8 cellular contexts compared by ENCODE assay signal in the genomic region with DNA sequence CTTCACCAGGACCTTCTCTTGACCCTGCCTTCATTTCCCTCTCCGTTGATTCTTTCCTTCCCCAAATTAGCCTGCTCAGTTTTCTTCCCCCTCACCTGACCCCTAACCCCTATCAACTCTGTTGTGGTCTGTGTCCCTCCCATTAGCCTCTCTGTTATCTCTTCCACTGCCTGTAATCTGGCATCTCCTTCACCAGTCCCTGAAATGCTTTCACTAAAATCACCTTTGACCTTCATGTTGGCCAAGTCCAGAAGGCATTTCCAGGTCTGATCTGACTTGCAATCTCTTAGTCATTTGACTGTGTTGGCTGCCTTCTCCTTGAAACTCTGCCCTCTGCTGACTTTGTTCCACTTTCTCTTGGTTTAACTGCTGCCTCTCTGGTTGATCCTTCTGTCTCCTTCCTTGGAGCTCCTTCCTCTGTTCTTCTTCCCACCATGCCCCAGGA. TPM values are rescaled to one million over a fixed set of nuclear protein-coding genes. Genes with fewer than 3 reads are reported as not detected.
DNase-seq lines count a peak whose midpoint lies in the region; ATAC-seq and TF ChIP-seq lines count a peak whose summit lies in the region.

No MANE protein-coding gene starts in this region.

- H3K4me1 ChIP-seq in ACC112 (ENCODE audit: control insufficient read depth, insufficient read depth, low read length, unreplicated experiment) (peaks cover 19% of the 10 kb centered on the region), OCI-LY3 (ENCODE audit: low read length) (peaks cover 19% of the 10 kb centered on the region), liver (ENCODE audit: control insufficient read depth in 4 of 4, insufficient read depth in 4 of 4, low read length in 3 of 4) (peaks cover 10 to 25% (median 19%) of the 10 kb centered on the region in 4 donors), transverse colon (peaks cover 11 to 31% (median 27%) of the 10 kb centered on the region in 4 donors)

- H3K27me3 ChIP-seq in ACC112 (ENCODE audit: insufficient read depth, low read length): no peaks in the 10 kb centered on the region
- no peaks in the 10 kb centered on the region for H3K27me3 ChIP-seq in OCI-LY3 (ENCODE audit: low read depth, low read length)
- no peaks in the 10 kb centered on the region for H3K27me3 ChIP-seq in liver (ENCODE audit: control insufficient read depth in 4 of 4, insufficient read depth in 4 of 4, low read length in 3 of 4)
- H3K27me3 ChIP-seq in transverse colon: no peaks in the 10 kb centered on the region

- TF ChIP-seq RAD21 in liver (IDR thresholded peaks at IDR 0.05): peak; percentile 60 to 68

- H3K4me3 ChIP-seq in ACC112 (ENCODE audit: low read depth, low read length) (peak overlapping the region; percentile 69), OCI-LY3 (ENCODE audit: low read length) (peak overlapping the region; percentile 80), cardiac fibroblast (replicated peaks in 1 of 2; ENCODE audit: low read depth in 2 of 2, low read length in 2 of 2) (no peak overlapping the region), liver (ENCODE audit: low read depth in 1 of 3, low read length in 3 of 3) (no peak overlapping the region), transverse colon (peak overlapping the region in 2 of 4 donors; percentile 24 to 51)

- no peaks in the 10 kb centered on the region for H3K9me3 ChIP-seq in OCI-LY3 (ENCODE audit: insufficient read depth, low read length)
- no peaks in the 10 kb centered on the region for H3K9me3 ChIP-seq in liver (ENCODE audit: control insufficient read depth in 4 of 4, low read length in 3 of 4)
- no peaks in the 10 kb centered on the region for H3K9me3 ChIP-seq in transverse colon

- H3K36me3 ChIP-seq in ACC112 (ENCODE audit: insufficient read depth, low read length): no peaks in the 10 kb centered on the region
- peaks cover 3% of the 10 kb centered on the region for H3K36me3 ChIP-seq in OCI-LY3 (replicated peaks; ENCODE audit: low read depth, low read length)
- H3K36me3 ChIP-seq in liver (ENCODE audit: control insufficient read depth in 4 of 4, insufficient read depth in 3 of 4, low read depth in 1 of 4, low read length in 3 of 4): no peaks in the 10 kb centered on the region
- no peaks in the 10 kb centered on the region for H3K36me3 ChIP-seq in transverse colon

- TF ChIP-seq CTCF in GM10248 (IDR thresholded peaks at IDR 0.05; ENCODE audit: control extremely low read depth, extremely low read depth, low read depth, missing control alignments) (peak; percentile 31), OCI-LY3 (IDR thresholded peaks at IDR 0.05; ENCODE audit: low read depth, low read length) (peak; percentile 54), cardiac fibroblast (IDR thresholded peaks at IDR 0.05; ENCODE audit: low read depth, low read length) (peak; percentile 41), liver (IDR thresholded peaks at IDR 0.05; ENCODE audit: low read depth, low read length, missing input control) (no peak), transverse colon (IDR thresholded peaks at IDR 0.05) (peak in 3 of 5 experiments; percentile 15 to 43 (median 24))

- TF ChIP-seq POLR2A in transverse colon (IDR thresholded peaks at IDR 0.05): no peak

- DNase-seq in GM10248 (ENCODE audit: extremely low spot score) (peak; percentile 58), cardiac fibroblast (ENCODE audit: low read depth in 2 of 2) (peak; percentile 71 to 80), transverse colon (peak; percentile 44), ecto neural progenitor cell (ENCODE audit: low spot score) (no peak)

- 5% methylated on average over 1 of the region's 1 CpG for WGBS in liver
- WGBS in transverse colon (ENCODE audit: low coverage in 1 of 2), 2 donors: 29 to 40% methylated on average over 1 of the region's 1 CpG

- in situ Hi-C loops in transverse colon (cut with MboI; ENCODE audit: low pct_ligation_motif_present in 1 of 4, low pct_unique_long_range_greater_than_20kb in 1 of 4, low sequenced_read_pairs in 3 of 4): no loop called here

- H3K4me2 ChIP-seq in OCI-LY3 (ENCODE audit: low read length): peak overlapping the region; percentile 91

- H3K9ac ChIP-seq in OCI-LY3 (ENCODE audit: low read length) (peak overlapping the region; percentile 64), liver (ENCODE audit: low read depth in 1 of 2, low read length in 2 of 2) (no peak overlapping the region)

- TF ChIP-seq EP300 in transverse colon (IDR thresholded peaks at IDR 0.05; ENCODE audit: low read depth): no peak

- H3K79me2 ChIP-seq in ACC112 (ENCODE audit: control insufficient read depth, insufficient read depth, low read length, unreplicated experiment) (no peaks in the 10 kb centered on the region), OCI-LY3 (ENCODE audit: low read length) (no peaks in the 10 kb centered on the region)

- ATAC-seq in GM19324 (IDR thresholded peaks at IDR 0.05; ENCODE audit: low FRiP score, unreplicated experiment): no peak

- CTCF ChIA-PET in GM10248 (lab: Yijun Ruan, JAX): interaction anchor here (0.9 to 13.8 kb wide), 9 partner anchors 11 to 154 kb away, joined by 3 to 211 read pairs (median 4); partner anchors contain the start of genes ATP8B2 and HAX1

- H3K27ac ChIP-seq in ACC112 (ENCODE audit: low read depth, low read length) (no peak overlapping the region), OCI-LY3 (ENCODE audit: low read length) (peak overlapping the region; percentile 30), liver (ENCODE audit: low read depth in 1 of 2, low read length in 2 of 2) (peak overlapping the region in 1 of 2 donors; percentile 36), transverse colon (peak overlapping the region; percentile 70 to 85 (median 78))

- POLR2A ChIA-PET in GM10248 (lab: Yijun Ruan, JAX): interaction anchor here (0.6 kb wide), 1 partner anchor 110 kb away, joined by 3 read pairs; no protein-coding TSS in a partner anchor

- intact Hi-C loops in transverse colon (cut with DNase I; ENCODE audit: low total_unique reads): no loop called here

- H2AFZ ChIP-seq in ACC112 (ENCODE audit: low read length, unreplicated experiment) (no peak overlapping the region), OCI-LY3 (ENCODE audit: low read depth, low read length) (peak overlapping the region; percentile 81)

- H4K20me1 ChIP-seq in OCI-LY3 (ENCODE audit: insufficient read depth, low read length): no peaks in the 10 kb centered on the region

TF ChIP-seq in liver, 16 proteins besides CTCF, POLR2A, EP300 and RAD21 (continues in another document):
- TF ChIP-seq HNF4A (conservative IDR thresholded peaks at IDR 0.05) (peak; percentile 80 to 88), MAX (IDR thresholded peaks at IDR 0.05) (peak; percentile 55), JUND (IDR thresholded peaks at IDR 0.05) (peak in 1 of 2 donors; percentile 77), YY1 (IDR thresholded peaks at IDR 0.05) (peak; percentile 56), FOXA1 (IDR thresholded peaks at IDR 0.05) (peak; percentile 11), GABPA (IDR thresholded peaks at IDR 0.05 in 1 of 2, conservative IDR thresholded peaks at IDR 0.05 in 1 of 2) (peak in 1 of 2 donors; percentile 32), TAF1 (conservative IDR thresholded peaks at IDR 0.05) (no peak), RXRA (IDR thresholded peaks at IDR 0.05) (peak; percentile 68 to 87), FOXA2 (IDR thresholded peaks at IDR 0.05) (no peak), HNF4G (IDR thresholded peaks at IDR 0.05) (no peak), NR2F2 (IDR thresholded peaks at IDR 0.05) (peak; percentile 96), SP1 (IDR thresholded peaks at IDR 0.05) (peak; percentile 63)
- TF ChIP-seq, protein P1, sequence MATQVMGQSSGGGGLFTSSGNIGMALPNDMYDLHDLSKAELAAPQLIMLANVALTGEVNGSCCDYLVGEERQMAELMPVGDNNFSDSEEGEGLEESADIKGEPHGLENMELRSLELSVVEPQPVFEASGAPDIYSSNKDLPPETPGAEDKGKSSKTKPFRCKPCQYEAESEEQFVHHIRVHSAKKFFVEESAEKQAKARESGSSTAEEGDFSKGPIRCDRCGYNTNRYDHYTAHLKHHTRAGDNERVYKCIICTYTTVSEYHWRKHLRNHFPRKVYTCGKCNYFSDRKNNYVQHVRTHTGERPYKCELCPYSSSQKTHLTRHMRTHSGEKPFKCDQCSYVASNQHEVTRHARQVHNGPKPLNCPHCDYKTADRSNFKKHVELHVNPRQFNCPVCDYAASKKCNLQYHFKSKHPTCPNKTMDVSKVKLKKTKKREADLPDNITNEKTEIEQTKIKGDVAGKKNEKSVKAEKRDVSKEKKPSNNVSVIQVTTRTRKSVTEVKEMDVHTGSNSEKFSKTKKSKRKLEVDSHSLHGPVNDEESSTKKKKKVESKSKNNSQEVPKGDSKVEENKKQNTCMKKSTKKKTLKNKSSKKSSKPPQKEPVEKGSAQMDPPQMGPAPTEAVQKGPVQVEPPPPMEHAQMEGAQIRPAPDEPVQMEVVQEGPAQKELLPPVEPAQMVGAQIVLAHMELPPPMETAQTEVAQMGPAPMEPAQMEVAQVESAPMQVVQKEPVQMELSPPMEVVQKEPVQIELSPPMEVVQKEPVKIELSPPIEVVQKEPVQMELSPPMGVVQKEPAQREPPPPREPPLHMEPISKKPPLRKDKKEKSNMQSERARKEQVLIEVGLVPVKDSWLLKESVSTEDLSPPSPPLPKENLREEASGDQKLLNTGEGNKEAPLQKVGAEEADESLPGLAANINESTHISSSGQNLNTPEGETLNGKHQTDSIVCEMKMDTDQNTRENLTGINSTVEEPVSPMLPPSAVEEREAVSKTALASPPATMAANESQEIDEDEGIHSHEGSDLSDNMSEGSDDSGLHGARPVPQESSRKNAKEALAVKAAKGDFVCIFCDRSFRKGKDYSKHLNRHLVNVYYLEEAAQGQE (IDR thresholded peaks at IDR 0.05): peak; percentile 45
- TF ChIP-seq, protein P2, sequence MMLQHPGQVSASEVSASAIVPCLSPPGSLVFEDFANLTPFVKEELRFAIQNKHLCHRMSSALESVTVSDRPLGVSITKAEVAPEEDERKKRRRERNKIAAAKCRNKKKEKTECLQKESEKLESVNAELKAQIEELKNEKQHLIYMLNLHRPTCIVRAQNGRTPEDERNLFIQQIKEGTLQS (IDR thresholded peaks at IDR 0.05): no peak

RNA-seq across cellular contexts. Expression of gene ATP8B2, which starts 28.2 kb away (rescaled TPM):
- 10 to 100 TPM in 1 of 2 donors, 1 to 10 TPM in 1; 6.1 to 16.2 TPM for total RNA-seq in liver
- polyA plus RNA-seq in liver: 1 to 10 TPM in 1 of 2 donors, under 1 TPM in 1; 0.75 to 4.5 TPM
- 10 to 100 TPM in 3 of 4 donors, 1 to 10 TPM in 1; 6.0 to 78.6 (median 24.9) TPM for total RNA-seq in transverse colon

RNA-seq across cellular contexts. Expression of gene AQP10, which starts 32.6 kb away (rescaled TPM):
- total RNA-seq in liver (under 1 TPM in 1 of 2 donors, not detected in 1; 0.14 TPM), transverse colon (not detected)
- polyA plus RNA-seq in liver: not detected

RNA-seq across cellular contexts. Expression of gene IL6R, which starts 51.7 kb away (rescaled TPM):
- 10 to 100 TPM; 47.0 to 67.6 TPM for total RNA-seq in liver
- 10 to 100 TPM; 18.8 to 23.6 TPM for polyA plus RNA-seq in liver
- total RNA-seq in transverse colon: 100 to 1,000 TPM in 1 of 4 donors, 10 to 100 TPM in 3; 10.7 to 107 (median 77.3) TPM

Comparison
In these comparisons a context has a peak if more than half of its experiments do, and no peak if none do; other contexts are left out.
1. H3K4me3 ChIP-seq: peak in ACC112 (single experiment) and OCI-LY3 (single experiment); none in cardiac fibroblast (0 of 2) and liver (0 of 3).